2 cellular contexts compared by ENCODE assay signal in genomic region chr14:37187294-37187693, GRCh38.
TF ChIP-seq lines count a peak whose summit lies in the region.

No MANE protein-coding gene starts in this region.

TF ChIP-seq in HepG2, 621 proteins besides CTCF, POLR2A, EP300 and RAD21:
- TF ChIP-seq JARID2 (CRISPR knock-in tag; IDR thresholded peaks at IDR 0.05; ENCODE audit: insufficient replicate concordance), result no peak
- TF ChIP-seq ZNF343 (CRISPR knock-in tag; IDR thresholded peaks at IDR 0.05), result no peak
- 0 out of 2 replicates have a peak, but pooled peaks have one; percentile 1 for TF ChIP-seq ZNF777 (CRISPR knock-in tag; IDR thresholded peaks at IDR 0.05)
- TF ChIP-seq HNRNPUL1 (IDR thresholded peaks at IDR 0.05; ENCODE audit: low read depth, low read length), result no peak

TF ChIP-seq in K562, 482 proteins besides CTCF, POLR2A, EP300 and RAD21:
- no peak for TF ChIP-seq CUX1 (CRISPR knock-in tag; IDR thresholded peaks at IDR 0.05)
- TF ChIP-seq ZNF655 (CRISPR knock-in tag; IDR thresholded peaks at IDR 0.05), result no peak
